1 cellular context compared by ENCODE assay signal in the genomic region with DNA sequence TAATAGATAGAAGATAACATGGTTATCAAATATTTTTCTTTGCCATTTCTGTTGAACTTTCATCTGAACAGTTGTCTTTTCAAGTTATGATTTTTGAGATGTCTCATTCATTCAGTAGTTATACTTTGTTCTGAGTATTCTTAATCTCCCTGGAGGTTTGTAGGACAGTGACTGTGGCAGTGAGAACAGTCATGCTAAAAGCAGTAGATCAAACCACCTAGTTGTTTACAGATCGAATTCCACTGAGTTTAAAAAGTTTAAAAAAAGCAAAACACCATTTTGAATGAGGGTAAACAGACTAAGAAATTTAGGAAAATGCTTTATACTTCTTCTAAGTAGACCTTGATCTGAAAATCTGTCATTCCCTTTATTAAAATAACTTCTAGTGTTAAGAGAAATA.
TF ChIP-seq lines count a peak whose summit lies in the region.

No MANE protein-coding gene starts in this region.

TF ChIP-seq in GM23338, 12 proteins besides CTCF, POLR2A, EP300 and RAD21 (continued from another document):
- TF ChIP-seq, protein P1, sequence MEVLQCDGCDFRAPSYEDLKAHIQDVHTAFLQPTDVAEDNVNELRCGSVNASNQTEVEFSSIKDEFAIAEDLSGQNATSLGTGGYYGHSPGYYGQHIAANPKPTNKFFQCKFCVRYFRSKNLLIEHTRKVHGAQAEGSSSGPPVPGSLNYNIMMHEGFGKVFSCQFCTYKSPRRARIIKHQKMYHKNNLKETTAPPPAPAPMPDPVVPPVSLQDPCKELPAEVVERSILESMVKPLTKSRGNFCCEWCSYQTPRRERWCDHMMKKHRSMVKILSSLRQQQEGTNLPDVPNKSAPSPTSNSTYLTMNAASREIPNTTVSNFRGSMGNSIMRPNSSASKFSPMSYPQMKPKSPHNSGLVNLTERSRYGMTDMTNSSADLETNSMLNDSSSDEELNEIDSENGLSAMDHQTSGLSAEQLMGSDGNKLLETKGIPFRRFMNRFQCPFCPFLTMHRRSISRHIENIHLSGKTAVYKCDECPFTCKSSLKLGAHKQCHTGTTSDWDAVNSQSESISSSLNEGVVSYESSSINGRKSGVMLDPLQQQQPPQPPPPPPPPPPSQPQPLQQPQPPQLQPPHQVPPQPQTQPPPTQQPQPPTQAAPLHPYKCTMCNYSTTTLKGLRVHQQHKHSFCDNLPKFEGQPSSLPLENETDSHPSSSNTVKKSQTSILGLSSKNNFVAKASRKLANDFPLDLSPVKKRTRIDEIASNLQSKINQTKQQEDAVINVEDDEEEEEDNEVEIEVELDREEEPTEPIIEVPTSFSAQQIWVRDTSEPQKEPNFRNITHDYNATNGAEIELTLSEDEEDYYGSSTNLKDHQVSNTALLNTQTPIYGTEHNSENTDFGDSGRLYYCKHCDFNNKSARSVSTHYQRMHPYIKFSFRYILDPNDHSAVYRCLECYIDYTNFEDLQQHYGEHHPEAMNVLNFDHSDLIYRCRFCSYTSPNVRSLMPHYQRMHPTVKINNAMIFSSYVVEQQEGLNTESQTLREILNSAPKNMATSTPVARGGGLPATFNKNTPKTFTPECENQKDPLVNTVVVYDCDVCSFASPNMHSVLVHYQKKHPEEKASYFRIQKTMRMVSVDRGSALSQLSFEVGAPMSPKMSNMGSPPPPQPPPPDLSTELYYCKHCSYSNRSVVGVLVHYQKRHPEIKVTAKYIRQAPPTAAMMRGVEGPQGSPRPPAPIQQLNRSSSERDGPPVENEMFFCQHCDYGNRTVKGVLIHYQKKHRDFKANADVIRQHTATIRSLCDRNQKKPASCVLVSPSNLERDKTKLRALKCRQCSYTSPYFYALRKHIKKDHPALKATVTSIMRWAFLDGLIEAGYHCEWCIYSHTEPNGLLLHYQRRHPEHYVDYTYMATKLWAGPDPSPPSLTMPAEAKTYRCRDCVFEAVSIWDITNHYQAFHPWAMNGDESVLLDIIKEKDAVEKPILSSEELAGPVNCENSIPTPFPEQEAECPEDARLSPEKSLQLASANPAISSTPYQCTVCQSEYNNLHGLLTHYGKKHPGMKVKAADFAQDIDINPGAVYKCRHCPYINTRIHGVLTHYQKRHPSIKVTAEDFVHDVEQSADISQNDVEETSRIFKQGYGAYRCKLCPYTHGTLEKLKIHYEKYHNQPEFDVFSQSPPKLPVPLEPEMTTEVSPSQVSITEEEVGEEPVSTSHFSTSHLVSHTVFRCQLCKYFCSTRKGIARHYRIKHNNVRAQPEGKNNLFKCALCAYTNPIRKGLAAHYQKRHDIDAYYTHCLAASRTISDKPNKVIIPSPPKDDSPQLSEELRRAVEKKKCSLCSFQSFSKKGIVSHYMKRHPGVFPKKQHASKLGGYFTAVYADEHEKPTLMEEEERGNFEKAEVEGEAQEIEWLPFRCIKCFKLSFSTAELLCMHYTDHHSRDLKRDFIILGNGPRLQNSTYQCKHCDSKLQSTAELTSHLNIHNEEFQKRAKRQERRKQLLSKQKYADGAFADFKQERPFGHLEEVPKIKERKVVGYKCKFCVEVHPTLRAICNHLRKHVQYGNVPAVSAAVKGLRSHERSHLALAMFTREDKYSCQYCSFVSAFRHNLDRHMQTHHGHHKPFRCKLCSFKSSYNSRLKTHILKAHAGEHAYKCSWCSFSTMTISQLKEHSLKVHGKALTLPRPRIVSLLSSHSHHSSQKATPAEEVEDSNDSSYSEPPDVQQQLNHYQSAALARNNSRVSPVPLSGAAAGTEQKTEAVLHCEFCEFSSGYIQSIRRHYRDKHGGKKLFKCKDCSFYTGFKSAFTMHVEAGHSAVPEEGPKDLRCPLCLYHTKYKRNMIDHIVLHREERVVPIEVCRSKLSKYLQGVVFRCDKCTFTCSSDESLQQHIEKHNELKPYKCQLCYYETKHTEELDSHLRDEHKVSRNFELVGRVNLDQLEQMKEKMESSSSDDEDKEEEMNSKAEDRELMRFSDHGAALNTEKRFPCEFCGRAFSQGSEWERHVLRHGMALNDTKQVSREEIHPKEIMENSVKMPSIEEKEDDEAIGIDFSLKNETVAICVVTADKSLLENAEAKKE (CRISPR knock-in tag; IDR thresholded peaks at IDR 0.05): no peak
- TF ChIP-seq, protein P2, sequence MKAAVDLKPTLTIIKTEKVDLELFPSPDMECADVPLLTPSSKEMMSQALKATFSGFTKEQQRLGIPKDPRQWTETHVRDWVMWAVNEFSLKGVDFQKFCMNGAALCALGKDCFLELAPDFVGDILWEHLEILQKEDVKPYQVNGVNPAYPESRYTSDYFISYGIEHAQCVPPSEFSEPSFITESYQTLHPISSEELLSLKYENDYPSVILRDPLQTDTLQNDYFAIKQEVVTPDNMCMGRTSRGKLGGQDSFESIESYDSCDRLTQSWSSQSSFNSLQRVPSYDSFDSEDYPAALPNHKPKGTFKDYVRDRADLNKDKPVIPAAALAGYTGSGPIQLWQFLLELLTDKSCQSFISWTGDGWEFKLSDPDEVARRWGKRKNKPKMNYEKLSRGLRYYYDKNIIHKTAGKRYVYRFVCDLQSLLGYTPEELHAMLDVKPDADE (IDR thresholded peaks at IDR 0.05): no peak
- no peak for TF ChIP-seq ZNF331 (CRISPR knock-in tag; IDR thresholded peaks at IDR 0.05; ENCODE audit: low read depth)
- no peak for TF ChIP-seq ZNF114 (CRISPR knock-in tag; IDR thresholded peaks at IDR 0.05)
- TF ChIP-seq, protein P3, sequence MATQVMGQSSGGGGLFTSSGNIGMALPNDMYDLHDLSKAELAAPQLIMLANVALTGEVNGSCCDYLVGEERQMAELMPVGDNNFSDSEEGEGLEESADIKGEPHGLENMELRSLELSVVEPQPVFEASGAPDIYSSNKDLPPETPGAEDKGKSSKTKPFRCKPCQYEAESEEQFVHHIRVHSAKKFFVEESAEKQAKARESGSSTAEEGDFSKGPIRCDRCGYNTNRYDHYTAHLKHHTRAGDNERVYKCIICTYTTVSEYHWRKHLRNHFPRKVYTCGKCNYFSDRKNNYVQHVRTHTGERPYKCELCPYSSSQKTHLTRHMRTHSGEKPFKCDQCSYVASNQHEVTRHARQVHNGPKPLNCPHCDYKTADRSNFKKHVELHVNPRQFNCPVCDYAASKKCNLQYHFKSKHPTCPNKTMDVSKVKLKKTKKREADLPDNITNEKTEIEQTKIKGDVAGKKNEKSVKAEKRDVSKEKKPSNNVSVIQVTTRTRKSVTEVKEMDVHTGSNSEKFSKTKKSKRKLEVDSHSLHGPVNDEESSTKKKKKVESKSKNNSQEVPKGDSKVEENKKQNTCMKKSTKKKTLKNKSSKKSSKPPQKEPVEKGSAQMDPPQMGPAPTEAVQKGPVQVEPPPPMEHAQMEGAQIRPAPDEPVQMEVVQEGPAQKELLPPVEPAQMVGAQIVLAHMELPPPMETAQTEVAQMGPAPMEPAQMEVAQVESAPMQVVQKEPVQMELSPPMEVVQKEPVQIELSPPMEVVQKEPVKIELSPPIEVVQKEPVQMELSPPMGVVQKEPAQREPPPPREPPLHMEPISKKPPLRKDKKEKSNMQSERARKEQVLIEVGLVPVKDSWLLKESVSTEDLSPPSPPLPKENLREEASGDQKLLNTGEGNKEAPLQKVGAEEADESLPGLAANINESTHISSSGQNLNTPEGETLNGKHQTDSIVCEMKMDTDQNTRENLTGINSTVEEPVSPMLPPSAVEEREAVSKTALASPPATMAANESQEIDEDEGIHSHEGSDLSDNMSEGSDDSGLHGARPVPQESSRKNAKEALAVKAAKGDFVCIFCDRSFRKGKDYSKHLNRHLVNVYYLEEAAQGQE (IDR thresholded peaks at IDR 0.05; ENCODE audit: unreplicated experiment): no peak
- no peak for TF ChIP-seq NANOG (IDR thresholded peaks at IDR 0.05; ENCODE audit: borderline replicate concordance)
- no peak for TF ChIP-seq STAT1 (IDR thresholded peaks at IDR 0.05; ENCODE audit: unreplicated experiment)
- no peak for TF ChIP-seq POLR2AphosphoS5 (IDR thresholded peaks at IDR 0.05; ENCODE audit: low read depth)
- TF ChIP-seq EZH2 (IDR thresholded peaks at IDR 0.05; ENCODE audit: low read depth, unreplicated experiment): no peak
